Comparison of ENCODE assay signal across 15 cellular contexts in the genomic region with DNA sequence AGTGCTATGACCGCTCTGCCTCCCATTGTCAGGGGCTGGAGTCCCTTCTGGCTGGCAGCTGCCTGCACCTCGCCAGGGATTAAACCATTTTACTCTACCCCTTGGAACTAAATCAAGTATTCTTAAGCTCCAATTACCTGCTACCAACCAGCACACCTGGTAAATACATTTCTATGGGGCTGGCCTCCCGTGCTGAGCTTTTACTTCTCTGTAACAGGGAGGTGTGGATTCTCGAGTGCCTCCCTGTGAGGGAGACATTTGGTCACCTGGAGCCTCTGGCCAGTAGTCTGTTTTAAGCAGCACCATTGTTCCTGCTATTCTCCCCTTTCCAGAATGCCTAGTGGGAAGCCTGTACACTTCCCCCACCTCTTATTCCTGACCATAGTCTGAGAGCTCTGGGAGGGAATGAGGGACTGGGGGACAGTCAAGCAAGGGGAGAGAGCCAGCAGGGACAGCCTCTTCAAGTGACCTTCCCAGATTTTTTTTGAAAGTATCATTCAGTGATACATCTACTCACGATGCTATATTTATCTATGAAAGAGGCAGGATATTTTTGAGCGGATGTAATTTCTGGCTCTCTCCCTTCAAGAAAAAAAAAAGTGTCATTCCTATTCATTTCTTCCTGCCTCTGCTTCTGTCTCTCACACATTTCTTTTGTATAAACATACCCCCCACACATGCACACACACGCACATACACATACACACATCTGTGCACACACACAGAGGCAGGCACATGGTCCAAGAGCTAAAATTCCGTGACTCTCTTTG.
DNase-seq lines count a peak whose midpoint lies in the region; ATAC-seq and TF ChIP-seq lines count a peak whose summit lies in the region.
"Had no signal": no experiment of that assay in that cellular context is flagged by ENCODE, and none has a peak within 500 bp of the region (broad histone marks: within the 10 kb centered on the region; RNA-seq: fewer than 3 reads in every experiment).

No MANE protein-coding gene starts in this region.

- no peak overlapping the region for H3K4me3 ChIP-seq in gastroesophageal sphincter
- no peak overlapping the region for H3K4me3 ChIP-seq in rectal smooth muscle tissue (ENCODE audit: low read length)
- H3K4me3 ChIP-seq: prostate gland had no signal

- peaks cover 4 to 53% (median 20%) of the 10 kb centered on the region in 3 donors for H3K4me1 ChIP-seq in gastroesophageal sphincter
- H3K4me1 ChIP-seq in rectal smooth muscle tissue (ENCODE audit: control insufficient read depth, insufficient read depth, low read length) = peaks cover 13% of the 10 kb centered on the region
- H3K4me1 ChIP-seq: prostate gland had no signal

- ATAC-seq in gastroesophageal sphincter (no peak), HG03280 (IDR thresholded peaks at IDR 0.05; ENCODE audit: unreplicated experiment) (no peak), GM18502 (IDR thresholded peaks at IDR 0.05; ENCODE audit: poor library complexity, unreplicated experiment) (no peak)
- ATAC-seq: activated CD4-positive, alpha-beta T cell treated with anti-CD3 and anti-CD28 coated beads for 36 hours; HCT116 had no signal

- H3K36me3 ChIP-seq in gastroesophageal sphincter = no peaks in the 10 kb centered on the region
- no peaks in the 10 kb centered on the region for H3K36me3 ChIP-seq in rectal smooth muscle tissue (ENCODE audit: control insufficient read depth, insufficient read depth, low read length)
- H3K36me3 ChIP-seq: prostate gland had no signal

- H3K27me3 ChIP-seq in gastroesophageal sphincter (no peaks in the 10 kb centered on the region), rectal smooth muscle tissue (ENCODE audit: control insufficient read depth, insufficient read depth, low read length) (no peaks in the 10 kb centered on the region)

- no peaks in the 10 kb centered on the region for H3K9me3 ChIP-seq in gastroesophageal sphincter
- H3K9me3 ChIP-seq: prostate gland had no signal

- no peak overlapping the region for H3K9ac ChIP-seq in rectal smooth muscle tissue (ENCODE audit: low read length)

- no peak for TF ChIP-seq POLR2A in gastroesophageal sphincter (IDR thresholded peaks at IDR 0.05)

- WGBS in gastroesophageal sphincter (ENCODE audit: low coverage in 1 of 2), 2 donors = 33 to 37% methylated on average over 6 of the region's 8 CpGs

- TF ChIP-seq EP300 in gastroesophageal sphincter (IDR thresholded peaks at IDR 0.05) = no peak

- H3K27ac ChIP-seq in gastroesophageal sphincter (peak overlapping the region; percentile 53 to 88 (median 68)), rectal smooth muscle tissue (ENCODE audit: low read depth, low read length) (peak overlapping the region; percentile 3)
- H3K27ac ChIP-seq: 22Rv1, prostate gland had no signal

- TF ChIP-seq CTCF in gastroesophageal sphincter (IDR thresholded peaks at IDR 0.05) = no peak

- DNase-seq in NCI-H1417 (lab: John Stamatoyannopoulos, UW) = peak; percentile 41 to 76 (median 46)
- no peak for DNase-seq in NCI-H1417 treated with DMSO at 0.1 percent for 48 hours (lab: John Stamatoyannopoulos, UW)
- DNase-seq in NCI-H2029 treated with DMSO at 0.1 percent for 48 hours (lab: John Stamatoyannopoulos, UW) = peak; percentile 38
- DNase-seq in C1 segment of cervical spinal cord (lab: John Stamatoyannopoulos, UW) = no peak
- DNase-seq: activated CD4-positive, alpha-beta T cell treated with anti-CD3 and anti-CD28 coated beads for 36 hours; CD4-positive, CD25-positive, alpha-beta regulatory T cell; EL; stimulated activated CD4-positive, alpha-beta T cell treated with anti-CD3 and anti-CD28 coated beads, Interleukin-15, amount 100 ng/mL, for 24 hours had no signal

Comparison
In these comparisons a context has a peak if more than half of its experiments do, and no peak if none do; other contexts are left out.
1. DNase-seq: peak in NCI-H1417 (3 of 3) and NCI-H2029 treated with DMSO at 0.1 percent for 48 hours (single experiment); none in NCI-H1417 treated with DMSO at 0.1 percent for 48 hours (single experiment) and C1 segment of cervical spinal cord (0 of 14).